9 cellular contexts compared by ENCODE assay signal in genomic region chr22:50548046-50548912, GRCh38. TPM values are rescaled to one million over a fixed set of nuclear protein-coding genes. Genes with fewer than 3 reads are reported as not detected.
A peak's percentile ranks its signal among the peaks of the same experiment; 100 is the strongest.
DNase-seq lines count a peak whose midpoint lies in the region; ATAC-seq, FAIRE-seq and TF ChIP-seq lines count a peak whose summit lies in the region.
"Had no signal": no experiment of that assay in that cellular context is flagged by ENCODE, and none has a peak within 500 bp of the region (broad histone marks: within the 10 kb centered on the region; RNA-seq: fewer than 3 reads in every experiment).

No MANE protein-coding gene starts in this region.

- no peak for TF ChIP-seq POLR2A in H54 (IDR thresholded peaks at IDR 0.05; ENCODE audit: low read depth, low read length)

- no peaks in the 10 kb centered on the region for H3K9me3 ChIP-seq in T-helper 17 cell (ENCODE audit: control insufficient read depth, low read length, poor library complexity, severe bottlenecking)

- peaks cover 31% of the 10 kb centered on the region for H3K4me1 Mint-ChIP-seq in T-helper 17 cell
- peaks cover 35% of the 10 kb centered on the region for H3K4me1 Mint-ChIP-seq in central memory CD8-positive, alpha-beta T cell

- ATAC-seq in T-helper 17 cell (peak; percentile 56), GM19324 (IDR thresholded peaks at IDR 0.05; ENCODE audit: low FRiP score, unreplicated experiment) (no peak), GM18870 (IDR thresholded peaks at IDR 0.05; ENCODE audit: unreplicated experiment) (no peak), HG03039 (IDR thresholded peaks at IDR 0.05; ENCODE audit: unreplicated experiment) (no peak)
- ATAC-seq in central memory CD8-positive, alpha-beta T cell (replicated peaks; ENCODE audit: extremely low read depth, poor library complexity, severe bottlenecking) = peak; percentile 37

- no peaks in the 10 kb centered on the region for H3K36me3 Mint-ChIP-seq in T-helper 17 cell (ENCODE audit: low read depth)
- H3K36me3 Mint-ChIP-seq in central memory CD8-positive, alpha-beta T cell (ENCODE audit: insufficient read depth) = peaks cover 3% of the 10 kb centered on the region

- DNase-seq in GF-D8 (lab: John Stamatoyannopoulos, UW) (peak; percentile 0), T-helper 17 cell (peak; percentile 28 to 56 (median 53)), retina (peak; percentile 47), H54 (ENCODE audit: insufficient read length, low spot score) (no peak)
- DNase-seq in central memory CD8-positive, alpha-beta T cell (ENCODE audit: low spot score in 2 of 2) = no peak
- DNase-seq: brain microvascular endothelial cell had no signal

- H3K4me3 Mint-ChIP-seq in T-helper 17 cell = peak overlapping the region; percentile 62
- H3K4me3 Mint-ChIP-seq in central memory CD8-positive, alpha-beta T cell = peak overlapping the region; percentile 57

- H3K9me3 Mint-ChIP-seq in central memory CD8-positive, alpha-beta T cell = no peaks in the 10 kb centered on the region

- H3K27ac Mint-ChIP-seq in T-helper 17 cell = peak overlapping the region; percentile 67
- H3K27ac Mint-ChIP-seq in central memory CD8-positive, alpha-beta T cell (ENCODE audit: low read depth) = peak overlapping the region; percentile 87

- no peak for FAIRE-seq in H54 (lab: Jason Lieb, UNC)

- H3K27me3 Mint-ChIP-seq in T-helper 17 cell = no peaks in the 10 kb centered on the region
- no peaks in the 10 kb centered on the region for H3K27me3 Mint-ChIP-seq in central memory CD8-positive, alpha-beta T cell

RNA-seq across cellular contexts. Expression of gene KLHDC7B, which starts 2.6 kb away (rescaled TPM):
- 1 to 10 TPM; 3.8 to 5.1 TPM for total RNA-seq in T-helper 17 cell

RNA-seq across cellular contexts. Expression of gene SYCE3, which starts 14.4 kb away (rescaled TPM):
- not detected for total RNA-seq in T-helper 17 cell

RNA-seq across cellular contexts. Expression of gene TYMP, which starts 18.5 kb away (rescaled TPM):
- total RNA-seq in T-helper 17 cell = 10 to 100 TPM; 22.3 to 25.9 TPM

RNA-seq across cellular contexts. Expression of gene SCO2, which starts 22.9 kb away (rescaled TPM):
- 10 to 100 TPM in 1 of 2 donors, 1 to 10 TPM in 1; 4.5 to 11.3 TPM for total RNA-seq in T-helper 17 cell

RNA-seq across cellular contexts. Expression of gene CPT1B, which starts 29.9 kb away (rescaled TPM):
- 10 to 100 TPM; 40.0 to 59.5 TPM for total RNA-seq in T-helper 17 cell

Comparison
In these comparisons a context has a peak if more than half of its experiments do, and no peak if none do; other contexts are left out.
1. DNase-seq: peak in GF-D8 (single experiment), T-helper 17 cell (3 of 3) and retina (single experiment); none in central memory CD8-positive, alpha-beta T cell (0 of 2) and H54 (single experiment).
2. ATAC-seq: peak in T-helper 17 cell (single experiment) and central memory CD8-positive, alpha-beta T cell (single experiment); none in GM19324 (single experiment), GM18870 (single experiment) and HG03039 (single experiment).